In the genomic region with DNA sequence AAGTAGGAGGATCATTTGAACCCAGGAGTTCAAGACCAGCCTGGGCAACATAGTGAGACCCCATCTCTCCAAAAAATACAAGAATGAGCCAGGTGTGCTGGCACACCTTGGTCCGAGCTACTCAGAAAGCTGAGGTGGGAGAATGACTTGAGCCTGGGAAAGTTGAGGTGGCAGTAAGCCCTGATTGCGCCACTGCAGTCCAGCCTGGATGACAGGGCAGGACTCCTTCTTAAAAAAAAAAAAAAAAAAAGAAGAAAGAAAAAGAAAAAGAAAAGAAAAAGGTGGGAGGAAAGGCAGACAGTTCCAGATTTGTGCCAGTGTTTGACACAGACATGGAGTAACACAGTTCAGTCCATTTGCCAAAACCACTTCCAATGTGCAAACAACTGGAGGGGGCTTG, we compare ENCODE assay signal across 19 cellular contexts.
DNase-seq lines count a peak whose midpoint lies in the region; ATAC-seq and TF ChIP-seq lines count a peak whose summit lies in the region.
"Had no signal": no experiment of that assay in that cellular context is flagged by ENCODE, and none has a peak within 500 bp of the region (broad histone marks: within the 10 kb centered on the region; RNA-seq: fewer than 3 reads in every experiment).

No MANE protein-coding gene starts in this region.

- 96 to 100% methylated on average over 1 to 2 of the region's 2 CpGs for WGBS in endodermal cell (ENCODE audit: insufficient coverage in 1 of 2, insufficient read length in 1 of 2), 2 experiments

- H3K27me3 ChIP-seq in endodermal cell (ENCODE audit: control insufficient read depth, insufficient read depth, low read length, poor library complexity, severe bottlenecking), result no peaks in the 10 kb centered on the region
- H3K27me3 ChIP-seq: foreskin keratinocyte had no signal

- H3K36me3 ChIP-seq in endodermal cell (ENCODE audit: control insufficient read depth, insufficient read depth, low read length), result no peaks in the 10 kb centered on the region
- H3K36me3 ChIP-seq: cardiac muscle cell, prostate gland had no signal

- H3K4me3 ChIP-seq in AG10803 (ENCODE audit: low read length) (no peak overlapping the region), endodermal cell (ENCODE audit: low read length) (no peak overlapping the region)
- H3K4me3 ChIP-seq: cardiac muscle cell, prostate gland had no signal

- no peak for ATAC-seq in effector memory CD8-positive, alpha-beta T cell (replicated peaks)
- ATAC-seq in HG03280 (IDR thresholded peaks at IDR 0.05; ENCODE audit: unreplicated experiment), result no peak
- no peak for ATAC-seq in GM21786 (IDR thresholded peaks at IDR 0.05; ENCODE audit: unreplicated experiment)
- ATAC-seq: foreskin keratinocyte had no signal

- intact Hi-C loops in posterior vena cava (cut with DNase I), result no loop called here

- TF ChIP-seq CTCF in AG10803 (conservative IDR thresholded peaks at IDR 0.05; ENCODE audit: low read length), result no peak
- no peak for TF ChIP-seq CTCF in HFFc6 (IDR thresholded peaks at IDR 0.05)
- TF ChIP-seq CTCF in endodermal cell (conservative IDR thresholded peaks at IDR 0.05), result no peak

- H3K9me3 Mint-ChIP-seq in HFFc6 (no peaks in the 10 kb centered on the region), endodermal cell (no peaks in the 10 kb centered on the region)
- no peaks in the 10 kb centered on the region for H3K9me3 Mint-ChIP-seq in effector memory CD8-positive, alpha-beta T cell
- H3K9me3 Mint-ChIP-seq: activated CD4-positive, alpha-beta T cell treated with anti-CD3 and anti-CD28 coated beads, Interleukin-2, amount 10 ng/mL, durations not matched to agents 7 days and 5 days; activated naive CD8-positive, alpha-beta T cell treated with anti-CD3 and anti-CD28 coated beads, Interleukin-2, amount 10 ng/mL, durations not matched to agents 7 days and 5 days had no signal

- H3K9me3 ChIP-seq in endodermal cell (ENCODE audit: control insufficient read depth, low read length), result no peaks in the 10 kb centered on the region
- H3K9me3 ChIP-seq: prostate gland had no signal

- H3K4me3 Mint-ChIP-seq in HFFc6 (peak overlapping the region; percentile 54; the same call in 1 of the 2 replicates), endodermal cell (no peak overlapping the region)
- no peak overlapping the region for H3K4me3 Mint-ChIP-seq in effector memory CD8-positive, alpha-beta T cell
- H3K4me3 Mint-ChIP-seq: activated CD4-positive, alpha-beta T cell treated with anti-CD3 and anti-CD28 coated beads, Interleukin-2, amount 10 ng/mL, durations not matched to agents 7 days and 5 days; activated naive CD8-positive, alpha-beta T cell treated with anti-CD3 and anti-CD28 coated beads, Interleukin-2, amount 10 ng/mL, durations not matched to agents 7 days and 5 days had no signal

- H3K27ac Mint-ChIP-seq in HFFc6, result peak overlapping the region; percentile 85
- H3K27ac Mint-ChIP-seq in effector memory CD8-positive, alpha-beta T cell, result peak overlapping the region; percentile 20 to 54
- no peak overlapping the region for H3K27ac Mint-ChIP-seq in endodermal cell
- H3K27ac Mint-ChIP-seq: activated CD4-positive, alpha-beta T cell treated with anti-CD3 and anti-CD28 coated beads, Interleukin-2, amount 10 ng/mL, durations not matched to agents 7 days and 5 days; activated naive CD8-positive, alpha-beta T cell treated with anti-CD3 and anti-CD28 coated beads, Interleukin-2, amount 10 ng/mL, durations not matched to agents 7 days and 5 days had no signal

- H3K27me3 Mint-ChIP-seq in HFFc6 (ENCODE audit: insufficient read depth) (no peaks in the 10 kb centered on the region), endodermal cell (ENCODE audit: insufficient read depth) (no peaks in the 10 kb centered on the region)
- H3K27me3 Mint-ChIP-seq in effector memory CD8-positive, alpha-beta T cell, result no peaks in the 10 kb centered on the region
- H3K27me3 Mint-ChIP-seq: activated CD4-positive, alpha-beta T cell treated with anti-CD3 and anti-CD28 coated beads, Interleukin-2, amount 10 ng/mL, durations not matched to agents 7 days and 5 days; activated naive CD8-positive, alpha-beta T cell treated with anti-CD3 and anti-CD28 coated beads, Interleukin-2, amount 10 ng/mL, durations not matched to agents 7 days and 5 days had no signal

- H3K36me3 Mint-ChIP-seq in HFFc6 (ENCODE audit: low read depth), result peaks cover 16% of the 10 kb centered on the region
- H3K36me3 Mint-ChIP-seq in effector memory CD8-positive, alpha-beta T cell (ENCODE audit: insufficient read depth), result no peaks in the 10 kb centered on the region
- H3K36me3 Mint-ChIP-seq in endodermal cell (ENCODE audit: low read depth), result no peaks in the 10 kb centered on the region

- H3K9ac ChIP-seq in endodermal cell (ENCODE audit: extremely low read depth, low read length, poor library complexity, severe bottlenecking), result no peak overlapping the region

- no peaks in the 10 kb centered on the region for H3K4me1 ChIP-seq in endodermal cell (ENCODE audit: control insufficient read depth, insufficient read depth, low read length)
- H3K4me1 ChIP-seq: foreskin keratinocyte had no signal

- DNase-seq in AG10803 (ENCODE audit: low read depth), result peak; percentile 58
- DNase-seq in HFFc6, result peak; percentile 25
- DNase-seq in effector memory CD8-positive, alpha-beta T cell, result no peak
- peak; percentile 18 for DNase-seq in posterior vena cava (ENCODE audit: low spot score)
- DNase-seq in endodermal cell, result no peak
- DNase-seq: activated CD4-positive, alpha-beta T cell treated with anti-CD3 and anti-CD28 coated beads, Interleukin-2, amount 10 ng/mL, durations not matched to agents 7 days and 5 days; activated naive CD8-positive, alpha-beta T cell treated with anti-CD3 and anti-CD28 coated beads, Interleukin-2, amount 10 ng/mL, durations not matched to agents 7 days and 5 days; AML-193; effector CD8-positive, alpha-beta T cell; foreskin keratinocyte; GF-D8; H7; NCI-H1436 treated with DMSO at 0.1 percent for 48 hours; NCI-H2227 treated with DMSO at 0.1 percent for 48 hours; stimulated activated naive CD4-positive, alpha-beta T cell treated with Interleukin-2 at 50 U/mL for 16 hours had no signal

- no peak overlapping the region for H3K27ac ChIP-seq in endodermal cell (ENCODE audit: low read depth, low read length)
- H3K27ac ChIP-seq: cardiac muscle cell, foreskin keratinocyte had no signal

- H3K4me1 Mint-ChIP-seq in HFFc6 (ENCODE audit: low read depth), result peaks cover 94% of the 10 kb centered on the region
- peaks cover 18 to 28% of the 10 kb centered on the region in 2 donors for H3K4me1 Mint-ChIP-seq in effector memory CD8-positive, alpha-beta T cell (ENCODE audit: low read depth in 2 of 2)
- peaks cover 10% of the 10 kb centered on the region for H3K4me1 Mint-ChIP-seq in endodermal cell

Comparison
In these comparisons a context has a peak if more than half of its experiments do, and no peak if none do; other contexts are left out.
1. DNase-seq: peak in AG10803 (single experiment), HFFc6 (single experiment) and posterior vena cava (single experiment); none in effector memory CD8-positive, alpha-beta T cell (0 of 3) and endodermal cell (single experiment).